Comparison of ENCODE assay signal across 20 cellular contexts in the genomic region with DNA sequence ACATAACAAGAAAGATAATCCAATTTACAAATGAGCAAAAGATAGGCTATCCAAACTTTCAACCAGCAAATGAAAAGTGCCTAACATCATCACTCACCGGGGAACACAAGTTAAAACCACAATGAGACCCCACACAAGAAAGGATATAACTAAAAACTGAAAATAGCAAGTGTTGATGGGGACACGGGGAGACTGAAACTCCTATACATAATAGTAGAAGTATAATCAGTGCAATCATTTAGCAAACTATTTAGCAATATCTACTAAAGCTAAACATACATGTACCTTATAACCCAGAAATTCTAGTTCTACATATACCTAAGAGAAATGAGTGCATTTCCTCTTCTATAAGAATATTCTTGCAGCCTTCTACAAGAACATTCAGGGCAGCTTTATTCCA.
DNase-seq lines count a peak whose midpoint lies in the region; ATAC-seq and TF ChIP-seq lines count a peak whose summit lies in the region.
"Had no signal": no experiment of that assay in that cellular context is flagged by ENCODE, and none has a peak within 500 bp of the region (broad histone marks: within the 10 kb centered on the region; RNA-seq: fewer than 3 reads in every experiment).

No MANE protein-coding gene starts in this region.

- no peak overlapping the region for H2AFZ ChIP-seq in GM23248
- H2AFZ ChIP-seq: GM23338 had no signal

- peaks cover 6% of the 10 kb centered on the region for H3K36me3 ChIP-seq in GM23248 (ENCODE audit: low read depth)

- no peaks in the 10 kb centered on the region for H3F3A ChIP-seq in GM23248 (ENCODE audit: insufficient read depth)

- no peaks in the 10 kb centered on the region for H3K27me3 ChIP-seq in GM23248 (replicated peaks; ENCODE audit: insufficient read depth)

- H3K4me2 ChIP-seq in GM23248 (ENCODE audit: unreplicated experiment): no peak overlapping the region
- H3K4me2 ChIP-seq: A549, GM23338, SK-N-SH had no signal

- H3K9me2 ChIP-seq in GM23248 (ENCODE audit: insufficient read depth): no peaks in the 10 kb centered on the region
- H3K9me2 ChIP-seq: SK-N-SH had no signal

- H3K27me3 Mint-ChIP-seq in activated naive CD4-positive, alpha-beta T cell treated with anti-CD3 and anti-CD28 coated beads, Interleukin-2, amount 50 U/mL, for 24 hours: no peaks in the 10 kb centered on the region
- H3K27me3 Mint-ChIP-seq in activated naive CD4-positive, alpha-beta T cell treated with anti-CD3 and anti-CD28 coated beads, Interleukin-2, amount 10 ng/mL, durations not matched to agents 7 days and 5 days: no peaks in the 10 kb centered on the region
- no peaks in the 10 kb centered on the region for H3K27me3 Mint-ChIP-seq in T-cell
- H3K27me3 Mint-ChIP-seq in memory B cell: no peaks in the 10 kb centered on the region
- no peaks in the 10 kb centered on the region for H3K27me3 Mint-ChIP-seq in type B pancreatic cell
- H3K27me3 Mint-ChIP-seq: B cell had no signal

- H3K4me1 ChIP-seq in GM23248 (ENCODE audit: insufficient read depth): no peaks in the 10 kb centered on the region
- H3K4me1 ChIP-seq: A549 had no signal

- POLR2A ChIA-PET in T-cell (lab: Charles Lee): no interaction called here

- H3K9ac ChIP-seq in GM23248: no peak overlapping the region
- H3K9ac ChIP-seq: SK-N-SH had no signal

- H3K9me3 ChIP-seq in GM23248 (ENCODE audit: low read depth): no peaks in the 10 kb centered on the region
- H3K9me3 ChIP-seq: SK-N-SH had no signal

- H3K4me3 Mint-ChIP-seq in activated naive CD4-positive, alpha-beta T cell treated with anti-CD3 and anti-CD28 coated beads, Interleukin-2, amount 50 U/mL, for 24 hours: no peak overlapping the region
- H3K4me3 Mint-ChIP-seq in activated naive CD4-positive, alpha-beta T cell treated with anti-CD3 and anti-CD28 coated beads, Interleukin-2, amount 10 ng/mL, durations not matched to agents 7 days and 5 days: no peak overlapping the region
- H3K4me3 Mint-ChIP-seq in T-cell: no peak overlapping the region
- no peak overlapping the region for H3K4me3 Mint-ChIP-seq in memory B cell
- H3K4me3 Mint-ChIP-seq in type B pancreatic cell: no peak overlapping the region
- H3K4me3 Mint-ChIP-seq: B cell, CD14-positive monocyte, GM23338 had no signal

- TF ChIP-seq POLR2A in erythroblast (IDR thresholded peaks at IDR 0.05; ENCODE audit: low read length): no peak

- H4K20me1 ChIP-seq in GM23248 (ENCODE audit: insufficient read depth): no peaks in the 10 kb centered on the region

- peaks cover 34% of the 10 kb centered on the region for H3K36me3 Mint-ChIP-seq in activated naive CD4-positive, alpha-beta T cell treated with anti-CD3 and anti-CD28 coated beads, Interleukin-2, amount 50 U/mL, for 24 hours
- peaks cover 56% of the 10 kb centered on the region for H3K36me3 Mint-ChIP-seq in activated naive CD4-positive, alpha-beta T cell treated with anti-CD3 and anti-CD28 coated beads, Interleukin-2, amount 10 ng/mL, durations not matched to agents 7 days and 5 days
- H3K36me3 Mint-ChIP-seq in T-cell (peaks cover 41% of the 10 kb centered on the region), memory B cell (peaks cover 33% of the 10 kb centered on the region), type B pancreatic cell (peaks cover 28% of the 10 kb centered on the region)

- peaks cover 40% of the 10 kb centered on the region for H3K79me2 ChIP-seq in GM23248 (ENCODE audit: insufficient read depth)

- peak overlapping the region; percentile 36 for H3K27ac Mint-ChIP-seq in activated naive CD4-positive, alpha-beta T cell treated with anti-CD3 and anti-CD28 coated beads, Interleukin-2, amount 50 U/mL, for 24 hours
- H3K27ac Mint-ChIP-seq in activated naive CD4-positive, alpha-beta T cell treated with anti-CD3 and anti-CD28 coated beads, Interleukin-2, amount 10 ng/mL, durations not matched to agents 7 days and 5 days: no peak overlapping the region
- H3K27ac Mint-ChIP-seq in T-cell (peak overlapping the region; percentile 47 to 62), memory B cell (peak overlapping the region; percentile 35), type B pancreatic cell (peak overlapping the region; percentile 44)
- H3K27ac Mint-ChIP-seq: B cell, GM23338 had no signal

- H3K9me3 Mint-ChIP-seq in activated naive CD4-positive, alpha-beta T cell treated with anti-CD3 and anti-CD28 coated beads, Interleukin-2, amount 50 U/mL, for 24 hours: no peaks in the 10 kb centered on the region
- H3K9me3 Mint-ChIP-seq in activated naive CD4-positive, alpha-beta T cell treated with anti-CD3 and anti-CD28 coated beads, Interleukin-2, amount 10 ng/mL, durations not matched to agents 7 days and 5 days: no peaks in the 10 kb centered on the region
- H3K9me3 Mint-ChIP-seq in T-cell (no peaks in the 10 kb centered on the region), memory B cell (peaks cover 6% of the 10 kb centered on the region), type B pancreatic cell (no peaks in the 10 kb centered on the region)

- H3K4me1 Mint-ChIP-seq in activated naive CD4-positive, alpha-beta T cell treated with anti-CD3 and anti-CD28 coated beads, Interleukin-2, amount 50 U/mL, for 24 hours: peaks cover 75% of the 10 kb centered on the region
- H3K4me1 Mint-ChIP-seq in activated naive CD4-positive, alpha-beta T cell treated with anti-CD3 and anti-CD28 coated beads, Interleukin-2, amount 10 ng/mL, durations not matched to agents 7 days and 5 days: peaks cover 10% of the 10 kb centered on the region
- H3K4me1 Mint-ChIP-seq in T-cell (peaks cover 55 to 71% (median 67%) of the 10 kb centered on the region in 3 donors), memory B cell (peaks cover 20% of the 10 kb centered on the region), type B pancreatic cell (ENCODE audit: unreplicated experiment) (peaks cover 5% of the 10 kb centered on the region)

- no peak overlapping the region for H3K4me3 ChIP-seq in GM23248
- H3K4me3 ChIP-seq: A549, GM12878, GM23338 had no signal

- no peak overlapping the region for H3K27ac ChIP-seq in GM23248
- H3K27ac ChIP-seq: A549 had no signal

- CTCF ChIA-PET in activated naive CD4-positive, alpha-beta T cell treated with anti-CD3 and anti-CD28 coated beads, Interleukin-2, amount 10 ng/mL, durations not matched to agents 7 days and 5 days (lab: Charles Lee): interaction anchor here (0.7 kb wide), 2 partner anchors 79 to 282 kb away, joined by 3 to 5 read pairs; no protein-coding TSS in a partner anchor
- CTCF ChIA-PET in T-cell (lab: Charles Lee): interaction anchor here (0.6 to 0.8 kb wide), 7 partner anchors 17 to 1689 kb away, joined by 3 to 5 read pairs (median 3); no protein-coding TSS in a partner anchor

- ATAC-seq in T-cell (replicated peaks in 1 of 4) (no peak), memory B cell (ENCODE audit: low read depth) (no peak)
- ATAC-seq: A549, GM12878, GM23338 had no signal

- no peak for TF ChIP-seq CTCF in type B pancreatic cell (conservative IDR thresholded peaks at IDR 0.05)

- DNase-seq in activated naive CD4-positive, alpha-beta T cell treated with anti-CD3 and anti-CD28 coated beads, Interleukin-2, amount 10 ng/mL, durations not matched to agents 7 days and 5 days: no peak
- DNase-seq in T-cell (no peak), memory B cell (ENCODE audit: low spot score in 2 of 2) (no peak), type B pancreatic cell (ENCODE audit: extremely low spot score, unreplicated experiment) (no peak), erythroblast (lab: John Stamatoyannopoulos, UW) (no peak), GM23248 (no peak)
- DNase-seq: DND-41, HCEC 1CT, Kasumi-1, NCI-H1694, NCI-H2081, NCI-H2171 treated with DMSO at 0.1 percent for 48 hours, SIG-M5, SK-N-SH had no signal

- in situ Hi-C loops in GM23248 (cut with MboI): no loop called here

- 97% methylated on average over 2 of the region's 2 CpGs for WGBS in GM23248 (ENCODE audit: low coverage in 1 of 2, low lambda C conversion rate in 2 of 2, missing lambda C conversion rate in 2 of 2), 2 experiments
